Comparison of ENCODE assay signal across 8 cellular contexts in genomic region chr20:3045042-3045815, GRCh38. TPM values are rescaled to one million over a fixed set of nuclear protein-coding genes. Genes with fewer than 3 reads are reported as not detected.
A peak's percentile ranks its signal among the peaks of the same experiment; 100 is the strongest.
DNase-seq lines count a peak whose midpoint lies in the region; ATAC-seq and TF ChIP-seq lines count a peak whose summit lies in the region.

No MANE protein-coding gene starts in this region.

- peak overlapping the region; percentile 85 for H3K27ac Mint-ChIP-seq in activated CD4-positive, alpha-beta T cell treated with anti-CD3 and anti-CD28 coated beads for 36 hours
- H3K27ac Mint-ChIP-seq in mesothelial cell of epicardium = peak overlapping the region; percentile 55

- H3K4me1 Mint-ChIP-seq in activated CD4-positive, alpha-beta T cell treated with anti-CD3 and anti-CD28 coated beads for 36 hours = peaks cover 20% of the 10 kb centered on the region
- peaks cover 22% of the 10 kb centered on the region for H3K4me1 Mint-ChIP-seq in mesothelial cell of epicardium

- CTCF ChIA-PET in activated CD4-positive, alpha-beta T cell treated with anti-CD3 and anti-CD28 coated beads for 36 hours (lab: Charles Lee) = interaction anchor here (1.2 kb wide), 1 partner anchor 8 kb away, joined by 4 read pairs; no protein-coding TSS in a partner anchor

- H3K36me3 ChIP-seq in effector memory CD4-positive, alpha-beta T cell (ENCODE audit: control insufficient read depth, insufficient read depth, low read length) = peaks cover 17% of the 10 kb centered on the region

- no peaks in the 10 kb centered on the region for H3K27me3 ChIP-seq in effector memory CD4-positive, alpha-beta T cell (replicated peaks; ENCODE audit: control insufficient read depth, insufficient read depth, low read length, poor library complexity, severe bottlenecking)

- peak; percentile 55 for DNase-seq in stimulated activated CD4-positive, alpha-beta T cell treated with anti-CD3 and anti-CD28 coated beads, Interleukin-12 subunit alpha, Interleukin-12 subunit beta, amount 100 ng/mL, for 4 hours
- DNase-seq in stimulated activated CD4-positive, alpha-beta T cell treated with anti-CD3 and anti-CD28 coated beads, Interleukin-4, amount 100 ng/mL, for 1 hour = no peak
- peak; percentile 41 for DNase-seq in NCI-H2029 treated with DMSO at 0.1 percent for 48 hours (lab: John Stamatoyannopoulos, UW)
- DNase-seq in activated CD4-positive, alpha-beta T cell treated with anti-CD3 and anti-CD28 coated beads for 36 hours = peak; percentile 74
- peak in 2 of 3 donors; percentile 21 to 32 for DNase-seq in effector memory CD4-positive, alpha-beta T cell
- no peak for DNase-seq in mesothelial cell of epicardium (ENCODE audit: low spot score in 2 of 2, unreplicated experiment in 2 of 2)
- DNase-seq in stimulated activated naive CD8-positive, alpha-beta T cell treated with anti-CD3 and anti-CD28 coated beads, Interleukin-15, Interleukin-2, amounts not matched to agents 100 U/mL and 50 U/mL, for 24 hours = peak; percentile 68

- intact Hi-C loops in activated CD4-positive, alpha-beta T cell treated with anti-CD3 and anti-CD28 coated beads for 36 hours (cut with DNase I, micrococcal nuclease) = loop anchor here (1.0 to 5.0 kb wide), 5 partner anchors 31 to 427 kb away; partner anchors contain the start of genes ATRN (in 1 of the 2), DDRGK1 (in 1 of the 2), FASTKD5 (in 1 of the 2) and UBOX5 (in 1 of the 2)

- H3K27me3 Mint-ChIP-seq in activated CD4-positive, alpha-beta T cell treated with anti-CD3 and anti-CD28 coated beads for 36 hours = no peaks in the 10 kb centered on the region
- H3K27me3 Mint-ChIP-seq in mesothelial cell of epicardium (ENCODE audit: low read depth) = no peaks in the 10 kb centered on the region

- H3K9me3 ChIP-seq in effector memory CD4-positive, alpha-beta T cell (ENCODE audit: control insufficient read depth, low read length) = no peaks in the 10 kb centered on the region

- TF ChIP-seq CTCF in mesothelial cell of epicardium (IDR thresholded peaks at IDR 0.05; ENCODE audit: unreplicated experiment) = no peak

- peak overlapping the region; percentile 85 for H3K4me3 ChIP-seq in effector memory CD4-positive, alpha-beta T cell (ENCODE audit: insufficient read depth, low read depth, low read length, poor library complexity, severe bottlenecking)

- peak overlapping the region; percentile 89 for H3K4me3 Mint-ChIP-seq in activated CD4-positive, alpha-beta T cell treated with anti-CD3 and anti-CD28 coated beads for 36 hours
- H3K4me3 Mint-ChIP-seq in mesothelial cell of epicardium = peak overlapping the region; percentile 89

- peaks cover 40% of the 10 kb centered on the region for H3K36me3 Mint-ChIP-seq in activated CD4-positive, alpha-beta T cell treated with anti-CD3 and anti-CD28 coated beads for 36 hours (ENCODE audit: low read depth)
- peaks cover 18% of the 10 kb centered on the region for H3K36me3 Mint-ChIP-seq in mesothelial cell of epicardium

- POLR2A ChIA-PET in activated CD4-positive, alpha-beta T cell treated with anti-CD3 and anti-CD28 coated beads for 36 hours (lab: Charles Lee) = interaction anchor here (0.6 to 1.5 kb wide), 3 partner anchors 30 to 62 kb away, joined by 3 to 13 read pairs (median 7); no protein-coding TSS in a partner anchor

- H3K27ac ChIP-seq in effector memory CD4-positive, alpha-beta T cell (ENCODE audit: insufficient read depth, low read length, poor library complexity, severe bottlenecking) = peak overlapping the region; percentile 76

- no peaks in the 10 kb centered on the region for H3K9me3 Mint-ChIP-seq in activated CD4-positive, alpha-beta T cell treated with anti-CD3 and anti-CD28 coated beads for 36 hours (ENCODE audit: low read depth)
- no peaks in the 10 kb centered on the region for H3K9me3 Mint-ChIP-seq in mesothelial cell of epicardium

- peak; percentile 45 for ATAC-seq in HG02840 (IDR thresholded peaks at IDR 0.05; ENCODE audit: low FRiP score, unreplicated experiment)
- ATAC-seq in activated CD4-positive, alpha-beta T cell treated with anti-CD3 and anti-CD28 coated beads for 36 hours = peak; percentile 27
- ATAC-seq in stimulated activated naive CD8-positive, alpha-beta T cell treated with anti-CD3 and anti-CD28 coated beads, Interleukin-15, Interleukin-2, amounts not matched to agents 100 U/mL and 50 U/mL, for 24 hours = peak; percentile 29

- H3K4me1 ChIP-seq in effector memory CD4-positive, alpha-beta T cell (ENCODE audit: control insufficient read depth, insufficient read depth, low read length, poor library complexity, severe bottlenecking) = peaks cover 3% of the 10 kb centered on the region

RNA-seq across cellular contexts. Expression of gene MRPS26, which starts 0.6 kb away (rescaled TPM):
- 100 to 1,000 TPM; 107 to 153 TPM for total RNA-seq in activated CD4-positive, alpha-beta T cell treated with anti-CD3 and anti-CD28 coated beads for 36 hours
- total RNA-seq in mesothelial cell of epicardium = 56.9 to 66.3 TPM (median 57.0 TPM) in 3 replicates

RNA-seq across cellular contexts. Expression of gene GNRH2, which starts 1.8 kb away (rescaled TPM):
- total RNA-seq in activated CD4-positive, alpha-beta T cell treated with anti-CD3 and anti-CD28 coated beads for 36 hours = 1 to 10 TPM; 8.0 to 8.3 TPM
- total RNA-seq in mesothelial cell of epicardium = 1.6 to 2.1 TPM (median 1.9 TPM) in 3 replicates

RNA-seq across cellular contexts. Expression of gene OXT, which starts 26.2 kb away (rescaled TPM):
- total RNA-seq in activated CD4-positive, alpha-beta T cell treated with anti-CD3 and anti-CD28 coated beads for 36 hours = under 1 TPM in 1 of 2 experiments, not detected in 1; 0.40 TPM
- total RNA-seq in mesothelial cell of epicardium = not detected in 3 replicates

RNA-seq across cellular contexts. Expression of gene AVP, which starts 39.3 kb away (rescaled TPM):
- total RNA-seq in activated CD4-positive, alpha-beta T cell treated with anti-CD3 and anti-CD28 coated beads for 36 hours = not detected
- total RNA-seq in mesothelial cell of epicardium = not detected in 3 replicates

Comparison
In these comparisons a context has a peak if more than half of its experiments do, and no peak if none do; other contexts are left out.
1. DNase-seq: peak in stimulated activated CD4-positive, alpha-beta T cell treated with anti-CD3 and anti-CD28 coated beads, Interleukin-12 subunit alpha, Interleukin-12 subunit beta, amount 100 ng/mL, for 4 hours (single experiment), NCI-H2029 treated with DMSO at 0.1 percent for 48 hours (single experiment), activated CD4-positive, alpha-beta T cell treated with anti-CD3 and anti-CD28 coated beads for 36 hours (single experiment), effector memory CD4-positive, alpha-beta T cell (2 of 3) and stimulated activated naive CD8-positive, alpha-beta T cell treated with anti-CD3 and anti-CD28 coated beads, Interleukin-15, Interleukin-2, amounts not matched to agents 100 U/mL and 50 U/mL, for 24 hours (single experiment); none in stimulated activated CD4-positive, alpha-beta T cell treated with anti-CD3 and anti-CD28 coated beads, Interleukin-4, amount 100 ng/mL, for 1 hour (single experiment) and mesothelial cell of epicardium (0 of 2).
2. Peak in every context shown above with its lines, with median percentiles within 50 percentile points of each other: ATAC-seq.